ENCODE assay signal across 17 cellular contexts in the genomic region with DNA sequence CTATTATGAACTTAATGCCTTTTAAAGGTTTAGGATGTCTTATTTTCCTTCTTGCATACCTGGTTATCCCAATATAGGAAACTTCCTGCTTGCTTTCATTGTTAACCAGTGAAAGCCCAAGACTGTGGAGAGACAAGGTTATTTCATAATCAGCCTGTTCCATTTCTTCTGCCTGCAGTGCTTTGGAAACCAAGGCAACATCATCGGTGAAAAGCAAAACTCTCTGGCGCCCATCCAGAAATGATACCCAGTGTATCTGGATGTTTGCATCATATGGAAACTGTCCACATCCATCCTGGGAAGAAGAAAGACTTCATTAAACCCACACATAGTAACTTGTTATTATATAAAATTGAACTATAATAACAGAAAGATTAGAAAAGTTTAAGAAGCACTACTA.
DNase-seq lines count a peak whose midpoint lies in the region; ATAC-seq and FAIRE-seq lines count a peak whose summit lies in the region.
"Had no signal": no experiment of that assay in that cellular context is flagged by ENCODE, and none has a peak within 500 bp of the region (broad histone marks: within the 10 kb centered on the region; RNA-seq: fewer than 3 reads in every experiment).

No MANE protein-coding gene starts in this region.

- no peak for ATAC-seq in activated CD8-positive, alpha-beta memory T cell treated with anti-CD3 and anti-CD28 coated beads, Interleukin-2, amount 10 ng/mL, durations not matched to agents 7 days and 5 days
- no peak for ATAC-seq in HG02623 (IDR thresholded peaks at IDR 0.05; ENCODE audit: unreplicated experiment)

- H3K4me1 Mint-ChIP-seq in activated CD8-positive, alpha-beta memory T cell treated with anti-CD3 and anti-CD28 coated beads, Interleukin-2, amount 10 ng/mL, durations not matched to agents 7 days and 5 days, result peaks cover 25% of the 10 kb centered on the region
- peaks cover 7% of the 10 kb centered on the region for H3K4me1 Mint-ChIP-seq in activated T-helper 2 cell treated with anti-CD3 and anti-CD28 coated beads, Interferon-gamma antibody, Interleukin-2, Interleukin-4, amounts not matched to agents 10 μg/mL and 5 μg/mL and 100 μg/mL, durations not matched to agents 14 hours and 24 hours and 36 hours (ENCODE audit: low read depth)
- H3K4me1 Mint-ChIP-seq: B cell had no signal

- DNase-seq in activated CD8-positive, alpha-beta memory T cell treated with anti-CD3 and anti-CD28 coated beads, Interleukin-2, amount 10 ng/mL, durations not matched to agents 7 days and 5 days, result peak; percentile 43
- no peak for DNase-seq in activated CD8-positive, alpha-beta memory T cell treated with anti-CD3 and anti-CD28 coated beads, Interleukin-2, amount 50 U/mL, for 4 hours
- peak; percentile 21 for DNase-seq in NCI-H69 (lab: John Stamatoyannopoulos, UW)
- DNase-seq in activated T-helper 2 cell treated with anti-CD3 and anti-CD28 coated beads, Interferon-gamma antibody, Interleukin-2, Interleukin-4, amounts not matched to agents 10 μg/mL and 5 μg/mL and 100 μg/mL, durations not matched to agents 14 hours and 24 hours and 36 hours (ENCODE audit: low spot score), result no peak
- DNase-seq in activated naive CD4-positive, alpha-beta T cell treated with Interleukin-2 at 50 U/mL for 16 hours, result no peak
- no peak for DNase-seq in superior temporal gyrus (ENCODE audit: extremely low spot score)
- DNase-seq: CD4-positive, alpha-beta memory T cell; KG1; MG63; NCI-H187 treated with DMSO at 0.1 percent for 48 hours; NCI-H524 treated with DMSO at 0.1 percent for 48 hours; NK-92 treated with Interleukin-12 subunit alpha and Interleukin-12 subunit beta, amount 100 ng/mL, for 24 hours; OCI-M1 had no signal

- H3K27me3 Mint-ChIP-seq in activated CD8-positive, alpha-beta memory T cell treated with anti-CD3 and anti-CD28 coated beads, Interleukin-2, amount 10 ng/mL, durations not matched to agents 7 days and 5 days, result no peaks in the 10 kb centered on the region
- H3K27me3 Mint-ChIP-seq in activated T-helper 2 cell treated with anti-CD3 and anti-CD28 coated beads, Interferon-gamma antibody, Interleukin-2, Interleukin-4, amounts not matched to agents 10 μg/mL and 5 μg/mL and 100 μg/mL, durations not matched to agents 14 hours and 24 hours and 36 hours (ENCODE audit: low read depth), result no peaks in the 10 kb centered on the region
- H3K27me3 Mint-ChIP-seq: B cell; CD4-positive, alpha-beta memory T cell had no signal

- peaks cover 14% of the 10 kb centered on the region for H3K9me3 Mint-ChIP-seq in activated CD8-positive, alpha-beta memory T cell treated with anti-CD3 and anti-CD28 coated beads, Interleukin-2, amount 10 ng/mL, durations not matched to agents 7 days and 5 days (ENCODE audit: low read depth)
- H3K9me3 Mint-ChIP-seq in activated T-helper 2 cell treated with anti-CD3 and anti-CD28 coated beads, Interferon-gamma antibody, Interleukin-2, Interleukin-4, amounts not matched to agents 10 μg/mL and 5 μg/mL and 100 μg/mL, durations not matched to agents 14 hours and 24 hours and 36 hours, result peaks cover 35% of the 10 kb centered on the region

- peak overlapping the region; percentile 70 for H3K27ac Mint-ChIP-seq in activated CD8-positive, alpha-beta memory T cell treated with anti-CD3 and anti-CD28 coated beads, Interleukin-2, amount 10 ng/mL, durations not matched to agents 7 days and 5 days
- peak overlapping the region; percentile 24 for H3K27ac Mint-ChIP-seq in activated T-helper 2 cell treated with anti-CD3 and anti-CD28 coated beads, Interferon-gamma antibody, Interleukin-2, Interleukin-4, amounts not matched to agents 10 μg/mL and 5 μg/mL and 100 μg/mL, durations not matched to agents 14 hours and 24 hours and 36 hours
- H3K27ac Mint-ChIP-seq: B cell had no signal

- FAIRE-seq in islet of Langerhans (lab: Jason Lieb, UNC), result peak; percentile 17
- FAIRE-seq: H1 had no signal

- no peak overlapping the region for H3K4me3 Mint-ChIP-seq in activated CD8-positive, alpha-beta memory T cell treated with anti-CD3 and anti-CD28 coated beads, Interleukin-2, amount 10 ng/mL, durations not matched to agents 7 days and 5 days
- no peak overlapping the region for H3K4me3 Mint-ChIP-seq in activated T-helper 2 cell treated with anti-CD3 and anti-CD28 coated beads, Interferon-gamma antibody, Interleukin-2, Interleukin-4, amounts not matched to agents 10 μg/mL and 5 μg/mL and 100 μg/mL, durations not matched to agents 14 hours and 24 hours and 36 hours (ENCODE audit: low read depth)
- H3K4me3 Mint-ChIP-seq: B cell had no signal

- intact Hi-C loops in activated T-helper 2 cell treated with anti-CD3 and anti-CD28 coated beads, Interferon-gamma antibody, Interleukin-2, Interleukin-4, amounts not matched to agents 10 μg/mL and 5 μg/mL and 100 μg/mL, durations not matched to agents 14 hours and 24 hours and 36 hours (cut with micrococcal nuclease), result no loop called here

- CTCF ChIA-PET in activated CD8-positive, alpha-beta memory T cell treated with anti-CD3 and anti-CD28 coated beads, Interleukin-2, amount 10 ng/mL, durations not matched to agents 7 days and 5 days (lab: Charles Lee), result no interaction called here

- H3K36me3 Mint-ChIP-seq in activated CD8-positive, alpha-beta memory T cell treated with anti-CD3 and anti-CD28 coated beads, Interleukin-2, amount 10 ng/mL, durations not matched to agents 7 days and 5 days, result peaks cover 74% of the 10 kb centered on the region
- peaks cover 57% of the 10 kb centered on the region for H3K36me3 Mint-ChIP-seq in activated T-helper 2 cell treated with anti-CD3 and anti-CD28 coated beads, Interferon-gamma antibody, Interleukin-2, Interleukin-4, amounts not matched to agents 10 μg/mL and 5 μg/mL and 100 μg/mL, durations not matched to agents 14 hours and 24 hours and 36 hours (ENCODE audit: low read depth)

Comparison
In these comparisons a context has a peak if more than half of its experiments do, and no peak if none do; other contexts are left out.
1. DNase-seq: peak in activated CD8-positive, alpha-beta memory T cell treated with anti-CD3 and anti-CD28 coated beads, Interleukin-2, amount 10 ng/mL, durations not matched to agents 7 days and 5 days (single experiment) and NCI-H69 (single experiment); none in activated CD8-positive, alpha-beta memory T cell treated with anti-CD3 and anti-CD28 coated beads, Interleukin-2, amount 50 U/mL, for 4 hours (single experiment), activated T-helper 2 cell treated with anti-CD3 and anti-CD28 coated beads, Interferon-gamma antibody, Interleukin-2, Interleukin-4, amounts not matched to agents 10 μg/mL and 5 μg/mL and 100 μg/mL, durations not matched to agents 14 hours and 24 hours and 36 hours (single experiment), activated naive CD4-positive, alpha-beta T cell treated with Interleukin-2 at 50 U/mL for 16 hours (single experiment) and superior temporal gyrus (single experiment).